1 cellular context compared by ENCODE assay signal in the genomic region with DNA sequence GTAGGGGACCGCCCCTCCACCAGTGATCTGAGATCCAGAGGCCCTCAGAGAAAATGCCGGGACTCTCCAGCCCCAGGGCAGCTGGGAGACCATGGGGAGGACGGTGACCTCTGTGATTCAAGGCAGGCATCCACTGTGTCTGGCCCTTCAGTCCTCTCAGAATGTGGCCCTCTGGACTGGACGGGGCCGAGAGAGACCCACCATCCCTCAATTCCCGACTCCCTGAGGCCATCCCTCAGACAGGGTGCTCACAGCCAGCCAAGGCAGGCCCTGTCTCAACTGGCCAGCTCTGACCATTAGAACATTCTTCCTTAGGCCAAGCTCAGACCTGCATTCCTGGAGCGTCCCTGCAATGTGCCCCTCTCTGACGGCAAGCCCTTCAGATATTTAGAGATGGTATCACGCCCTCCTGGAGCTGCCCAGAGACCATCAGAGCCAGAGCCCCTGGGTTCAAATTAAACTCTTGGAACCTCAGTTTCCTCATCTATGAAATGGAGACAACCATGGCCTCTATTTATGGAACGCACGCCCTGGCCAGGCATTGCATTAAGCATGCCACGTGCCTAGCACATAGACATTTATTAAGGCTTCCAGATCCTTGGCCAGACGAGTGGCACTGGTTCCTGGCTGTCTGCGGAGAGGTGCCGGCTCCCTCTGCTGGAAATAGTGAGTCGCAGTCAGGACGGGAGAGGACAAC.
A peak's percentile ranks its signal among the peaks of the same experiment; 100 is the strongest.
TF ChIP-seq lines count a peak whose summit lies in the region.

No MANE protein-coding gene starts in this region.

TF ChIP-seq in H1, 55 proteins besides CTCF, POLR2A, EP300 and RAD21 (continued from another document):
- TF ChIP-seq, protein P1, sequence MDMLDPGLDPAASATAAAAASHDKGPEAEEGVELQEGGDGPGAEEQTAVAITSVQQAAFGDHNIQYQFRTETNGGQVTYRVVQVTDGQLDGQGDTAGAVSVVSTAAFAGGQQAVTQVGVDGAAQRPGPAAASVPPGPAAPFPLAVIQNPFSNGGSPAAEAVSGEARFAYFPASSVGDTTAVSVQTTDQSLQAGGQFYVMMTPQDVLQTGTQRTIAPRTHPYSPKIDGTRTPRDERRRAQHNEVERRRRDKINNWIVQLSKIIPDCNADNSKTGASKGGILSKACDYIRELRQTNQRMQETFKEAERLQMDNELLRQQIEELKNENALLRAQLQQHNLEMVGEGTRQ (IDR thresholded peaks at IDR 0.05; ENCODE audit: low read length) = no peak
- peak; percentile 45; the same call in 1 of the 2 replicates for TF ChIP-seq CREB1 (IDR thresholded peaks at IDR 0.05)
